In genomic region chr12:49740930-49741881, GRCh38 we compare ENCODE assay signal across 8 cellular contexts. TPM values are rescaled to one million over a fixed set of nuclear protein-coding genes. Genes with fewer than 3 reads are reported as not detected.
DNase-seq lines count a peak whose midpoint lies in the region; TF ChIP-seq lines count a peak whose summit lies in the region.

Gene TMBIM6 (plus strand): TSS chr12:49741557. CDS start chr12:49752494, 10,937 bp downstream.

- peak; percentile 99 for TF ChIP-seq CTCF in neural cell (IDR thresholded peaks at IDR 0.05; ENCODE audit: poor library complexity, severe bottlenecking)

- peak within 1 kb of the TSS; percentile 93 for H3K4me2 ChIP-seq in neural cell (ENCODE audit: low read length)

- H3K9ac ChIP-seq in ES-I3 (ENCODE audit: low read depth, low read length): peak within 1 kb of the TSS; percentile 77
- peak within 1 kb of the TSS; percentile 94 for H3K9ac ChIP-seq in neural cell (ENCODE audit: low read length)
- H3K9ac ChIP-seq in stomach smooth muscle (ENCODE audit: low read length in 2 of 2): peak within 1 kb of the TSS; percentile 96 to 99

- peak within 1 kb of the TSS; percentile 61 for H2AFZ ChIP-seq in neural cell (ENCODE audit: low read depth, low read length)

- H3K27me3 ChIP-seq in H7 (ENCODE audit: control insufficient read depth, insufficient read depth, low read length) (no peaks in the 10 kb centered on the region), neural cell (ENCODE audit: insufficient read depth, low read depth, low read length) (no peaks in the 10 kb centered on the region), stomach smooth muscle (ENCODE audit: control insufficient read depth in 1 of 2, insufficient read depth in 2 of 2, low read length in 2 of 2) (no peaks in the 10 kb centered on the region)

- peak; percentile 71 for TF ChIP-seq RAD21 in neural cell (conservative IDR thresholded peaks at IDR 0.05)

- H3F3A ChIP-seq in neural cell (ENCODE audit: insufficient read depth, low read length, poor library complexity, severe bottlenecking): peaks cover 2% of the 10 kb centered on the region

- no peaks in the 10 kb centered on the region for H3K9me2 ChIP-seq in neural cell (ENCODE audit: insufficient read depth, low read length)

- H3K36me3 ChIP-seq in ES-I3 (ENCODE audit: insufficient read depth, low read length) (peaks cover 5% of the 10 kb centered on the region; the same call in 1 of the 2 replicates), H7 (replicated peaks; ENCODE audit: control insufficient read depth, insufficient read depth, low read length) (no peaks in the 10 kb centered on the region; the same call in 1 of the 2 replicates), neural cell (ENCODE audit: insufficient read depth, low read length) (no peaks in the 10 kb centered on the region), stomach smooth muscle (ENCODE audit: control insufficient read depth in 2 of 2, insufficient read depth in 2 of 2, low read length in 2 of 2) (no peaks in the 10 kb centered on the region)

- H3K27ac ChIP-seq in neural cell (ENCODE audit: low read length) (peak within 1 kb of the TSS; percentile 93), stomach smooth muscle (ENCODE audit: low read length) (peak within 1 kb of the TSS; percentile 94)

- H3K79me2 ChIP-seq in neural cell (replicated peaks; ENCODE audit: insufficient read depth, low read length): peaks cover 44% of the 10 kb centered on the region

- DNase-seq in H7 (peak; percentile 92), M059J (ENCODE audit: low read depth) (peak; percentile 100), SHP77 treated with DMSO at 0.1 percent for 48 hours (lab: John Stamatoyannopoulos, UW) (peak; percentile 99), activated gamma-delta T cell (lab: John Stamatoyannopoulos, UW) (peak; percentile 78), fibroblast of the conjunctiva (ENCODE audit: low read depth) (peak; percentile 100)

- H3K9me3 ChIP-seq in ES-I3 (ENCODE audit: control insufficient read depth, insufficient read depth, low read length): no peaks in the 10 kb centered on the region
- H3K9me3 ChIP-seq in neural cell (ENCODE audit: low read length): no peaks in the 10 kb centered on the region
- H3K9me3 ChIP-seq in stomach smooth muscle (ENCODE audit: control insufficient read depth in 2 of 2, low read length in 2 of 2): no peaks in the 10 kb centered on the region

- H3K4me3 ChIP-seq in H7 (ENCODE audit: insufficient read depth, low read depth, low read length): peak within 1 kb of the TSS; percentile 60
- H3K4me3 ChIP-seq in neural cell (ENCODE audit: low read length): peak within 1 kb of the TSS; percentile 86
- H3K4me3 ChIP-seq in stomach smooth muscle (ENCODE audit: low read length in 2 of 2): peak within 1 kb of the TSS; percentile 97 to 99

- TF ChIP-seq EP300 in neural cell (conservative IDR thresholded peaks at IDR 0.05; ENCODE audit: poor library complexity, severe bottlenecking): peak; percentile 9

- peaks cover 3% of the 10 kb centered on the region; the same call in 1 of the 2 replicates for H3K4me1 ChIP-seq in ES-I3 (ENCODE audit: insufficient read depth, low read length)
- peaks cover 13% of the 10 kb centered on the region for H3K4me1 ChIP-seq in stomach smooth muscle (ENCODE audit: control insufficient read depth, insufficient read depth, low read length)

- no peaks in the 10 kb centered on the region for H4K20me1 ChIP-seq in neural cell (ENCODE audit: insufficient read depth)

TF ChIP-seq in neural cell, 6 proteins besides CTCF, POLR2A, EP300 and RAD21:
- TF ChIP-seq SMC3 (conservative IDR thresholded peaks at IDR 0.05; ENCODE audit: poor library complexity) (peak; percentile 70), MXI1 (conservative IDR thresholded peaks at IDR 0.05; ENCODE audit: poor library complexity, severe bottlenecking) (peak; percentile 69), TAF1 (IDR thresholded peaks at IDR 0.05; ENCODE audit: low read depth) (peak; percentile 96), REST (IDR thresholded peaks at IDR 0.05; ENCODE audit: borderline replicate concordance) (peak; percentile 92), POLR2AphosphoS5 (IDR thresholded peaks at IDR 0.05) (peak; percentile 100), EZH2 (IDR thresholded peaks at IDR 0.05; ENCODE audit: borderline replicate concordance, insufficient read depth, low read length, poor library complexity, severe bottlenecking) (no peak)

RNA-seq across cellular contexts. Expression of gene TMBIM6, which starts in this region (rescaled TPM):
- total RNA-seq in H7 (2014; rRNA removed; shearing (Covaris generic)): 385 and 401 TPM in 2 replicates
- 585 and 680 TPM in 2 replicates for total RNA-seq in M059J (2014; rRNA removed; shearing (Covaris generic))
- polyA plus RNA-seq in neural cell: 308 and 318 TPM in 2 replicates
- 240 and 248 TPM in 2 replicates for polyA minus RNA-seq in neural cell

Comparison
In these comparisons a context has a peak if more than half of its experiments do, and no peak if none do; other contexts are left out.
1. Peak in every context shown above with its lines: DNase-seq, H3K4me3 ChIP-seq and H3K27ac ChIP-seq.